In genomic region chr5:104370523-104370922, GRCh38 we compare ENCODE assay signal across 22 cellular contexts.
"Had no signal": no experiment of that assay in that cellular context is flagged by ENCODE, and none has a peak within 500 bp of the region (broad histone marks: within the 10 kb centered on the region; RNA-seq: fewer than 3 reads in every experiment).

No MANE protein-coding gene starts in this region.

- H3K79me2 ChIP-seq: hepatocyte had no signal

- ATAC-seq: activated CD8-positive, alpha-beta T cell treated with anti-CD3 and anti-CD28 coated beads, Interleukin-2, amount 10 ng/mL, durations not matched to agents 7 days and 5 days; body of pancreas; left lung; naive thymus-derived CD8-positive, alpha-beta T cell; pancreas; T-cell; upper lobe of right lung had no signal

- H3K4me1 ChIP-seq: adrenal gland, body of pancreas, left lung, pancreas, sigmoid colon, spleen, upper lobe of right lung had no signal

- H3K27me3 ChIP-seq: adrenal gland, body of pancreas, hepatocyte, left lung, pancreas, sigmoid colon, spleen, upper lobe of right lung had no signal

- H3K4me2 ChIP-seq: hepatocyte had no signal

- H3K27ac ChIP-seq: adrenal gland, body of pancreas, epithelial cell of prostate, hepatocyte, left lung, pancreas, sigmoid colon, spleen, thoracic aorta, upper lobe of right lung had no signal

- H3K9me3 ChIP-seq: adrenal gland, body of pancreas, pancreas, sigmoid colon, upper lobe of right lung had no signal

- H3K4me3 ChIP-seq: adrenal gland, body of pancreas, hepatocyte, left lung, pancreas, sigmoid colon, spleen, thoracic aorta, upper lobe of right lung had no signal

- H2AFZ ChIP-seq: hepatocyte had no signal

- DNase-seq: activated B cell treated with CpG ODN at 0.5 μM for 24 hours; activated CD4-positive, alpha-beta T cell treated with anti-CD3 and anti-CD28 coated beads, Interleukin-2, amount 10 ng/mL, durations not matched to agents 24 days and 14 days; activated CD8-positive, alpha-beta memory T cell treated with anti-CD3 and anti-CD28 coated beads, Interleukin-2, amount 50 U/mL, for 4 hours; activated CD8-positive, alpha-beta T cell treated with anti-CD3 and anti-CD28 coated beads, Interleukin-2, amount 10 ng/mL, durations not matched to agents 7 days and 5 days; activated effector memory CD4-positive, alpha-beta T cell treated with anti-CD3 and anti-CD28 coated beads, Interleukin-2, amount 50 U/mL, for 16 hours; activated T-cell treated with anti-CD3 and anti-CD28 coated beads, Interleukin-2, amount 50 U/mL, for 48 hours; adrenal gland; body of pancreas; effector memory CD4-positive, alpha-beta T cell; kidney; left lung; naive thymus-derived CD8-positive, alpha-beta T cell; pancreas; sigmoid colon; spleen; stimulated activated CD4-positive, alpha-beta T cell treated with anti-CD3 and anti-CD28 coated beads, Interleukin-2, amount 100 ng/mL, for 24 hours; T-cell; T-helper 9 cell; upper lobe of right lung had no signal

- FAIRE-seq: kidney, pancreas had no signal

- H3K36me3 ChIP-seq: adrenal gland, left lung, pancreas, sigmoid colon, spleen, thoracic aorta, upper lobe of right lung had no signal
